9 cellular contexts compared by ENCODE assay signal in genomic region chr15:50906954-50907865, GRCh38. TPM values are rescaled to one million over a fixed set of nuclear protein-coding genes. Genes with fewer than 3 reads are reported as not detected.
DNase-seq lines count a peak whose midpoint lies in the region; ATAC-seq, FAIRE-seq and TF ChIP-seq lines count a peak whose summit lies in the region.
"Had no signal": no experiment of that assay in that cellular context is flagged by ENCODE, and none has a peak within 500 bp of the region (broad histone marks: within the 10 kb centered on the region; RNA-seq: fewer than 3 reads in every experiment).

No MANE protein-coding gene starts in this region.

- no peak for TF ChIP-seq EP300 in ovary (IDR thresholded peaks at IDR 0.05)

- peaks cover 7% of the 10 kb centered on the region for H3K4me1 ChIP-seq in ovary (ENCODE audit: insufficient read depth)
- H3K4me1 ChIP-seq in tibial artery: peaks cover 0 to 34% (median 19%) of the 10 kb centered on the region in 4 donors

- no peaks in the 10 kb centered on the region for H3K9me3 ChIP-seq in ovary
- H3K9me3 ChIP-seq in tibial artery: no peaks in the 10 kb centered on the region

- TF ChIP-seq CTCF in LNCaP clone FGC (IDR thresholded peaks at IDR 0.05; ENCODE audit: control insufficient read depth, extremely low read depth, insufficient read depth): no peak
- no peak for TF ChIP-seq CTCF in epithelial cell of esophagus (IDR thresholded peaks at IDR 0.05; ENCODE audit: insufficient read depth, low read depth, low read length, missing control alignments)
- no peak for TF ChIP-seq CTCF in ovary (IDR thresholded peaks at IDR 0.05)
- TF ChIP-seq CTCF in tibial artery (IDR thresholded peaks at IDR 0.05): no peak

- peak overlapping the region; percentile 91 for H3K4me3 Mint-ChIP-seq in activated CD8-positive, alpha-beta memory T cell treated with anti-CD3 and anti-CD28 coated beads, Interleukin-2, amount 10 ng/mL, durations not matched to agents 7 days and 5 days

- no peak for TF ChIP-seq POLR2A in ovary (IDR thresholded peaks at IDR 0.05)
- no peak for TF ChIP-seq POLR2A in H54 (IDR thresholded peaks at IDR 0.05; ENCODE audit: low read depth, low read length)

- intact Hi-C loops in ovary (cut with DNase I) (loop anchor here in 2 of 4 donors (5.0 to 10.0 kb wide), 2 partner anchors 222 to 230 kb away; partner anchors contain the start of gene TRPM7 (in 1 of the 2)), tibial artery (cut with DNase I; ENCODE audit: low total_unique reads) (loop anchor here (5.0 to 10.0 kb wide), 2 partner anchors 140 to 232 kb away; partner anchors contain the start of gene SPPL2A)

- peak overlapping the region; percentile 99 for H3K27ac Mint-ChIP-seq in activated CD8-positive, alpha-beta memory T cell treated with anti-CD3 and anti-CD28 coated beads, Interleukin-2, amount 10 ng/mL, durations not matched to agents 7 days and 5 days

- H3K27me3 Mint-ChIP-seq in activated CD8-positive, alpha-beta memory T cell treated with anti-CD3 and anti-CD28 coated beads, Interleukin-2, amount 10 ng/mL, durations not matched to agents 7 days and 5 days: no peaks in the 10 kb centered on the region

- FAIRE-seq in H54 (lab: Jason Lieb, UNC): no peak
- FAIRE-seq: TTC549 had no signal

- peak; percentile 57 for DNase-seq in Daoy (ENCODE audit: low read depth)
- no peak for DNase-seq in LNCaP clone FGC (ENCODE audit: low read depth)
- DNase-seq in activated CD8-positive, alpha-beta memory T cell treated with anti-CD3 and anti-CD28 coated beads, Interleukin-2, amount 10 ng/mL, durations not matched to agents 7 days and 5 days: peak; percentile 93
- DNase-seq in epithelial cell of esophagus (ENCODE audit: low read depth): peak; percentile 44
- no peak for DNase-seq in ovary
- no peak for DNase-seq in tibial artery
- no peak for DNase-seq in H54 (ENCODE audit: insufficient read length, low spot score)

- peaks cover 15% of the 10 kb centered on the region for H3K36me3 Mint-ChIP-seq in activated CD8-positive, alpha-beta memory T cell treated with anti-CD3 and anti-CD28 coated beads, Interleukin-2, amount 10 ng/mL, durations not matched to agents 7 days and 5 days

- WGBS in ovary, 3 donors: 46 to 50% (median 46%) methylated on average over 23 of the region's 23 CpGs

- H3K4me1 Mint-ChIP-seq in activated CD8-positive, alpha-beta memory T cell treated with anti-CD3 and anti-CD28 coated beads, Interleukin-2, amount 10 ng/mL, durations not matched to agents 7 days and 5 days: peaks cover 32% of the 10 kb centered on the region

- no peaks in the 10 kb centered on the region for H3K9me3 Mint-ChIP-seq in activated CD8-positive, alpha-beta memory T cell treated with anti-CD3 and anti-CD28 coated beads, Interleukin-2, amount 10 ng/mL, durations not matched to agents 7 days and 5 days (ENCODE audit: low read depth)

- peak; percentile 61 for ATAC-seq in GM21723 (IDR thresholded peaks at IDR 0.05; ENCODE audit: unreplicated experiment)
- ATAC-seq in activated CD8-positive, alpha-beta memory T cell treated with anti-CD3 and anti-CD28 coated beads, Interleukin-2, amount 10 ng/mL, durations not matched to agents 7 days and 5 days: peak; percentile 73

- H3K4me3 ChIP-seq in LNCaP clone FGC (ENCODE audit: low read depth, low read length) (peak overlapping the region; percentile 88), epithelial cell of esophagus (ENCODE audit: low read length) (peak overlapping the region; percentile 88), ovary (peak overlapping the region; percentile 73), tibial artery (peak overlapping the region; percentile 88 to 97)

- H3K27ac ChIP-seq in ovary: peak overlapping the region; percentile 77 to 86
- peak overlapping the region; percentile 90 to 92 for H3K27ac ChIP-seq in tibial artery

- H3K27me3 ChIP-seq in ovary (no peaks in the 10 kb centered on the region), tibial artery (no peaks in the 10 kb centered on the region)

- no peaks in the 10 kb centered on the region for H3K36me3 ChIP-seq in ovary
- H3K36me3 ChIP-seq in tibial artery: peaks cover 0 to 8% (median 4%) of the 10 kb centered on the region in 3 donors

- CTCF ChIA-PET in activated CD8-positive, alpha-beta memory T cell treated with anti-CD3 and anti-CD28 coated beads, Interleukin-2, amount 10 ng/mL, durations not matched to agents 7 days and 5 days (lab: Charles Lee): interaction anchor here (0.5 to 4.4 kb wide), 9 partner anchors 10 to 770 kb away, joined by 3 to 29 read pairs (median 3); no protein-coding TSS in a partner anchor

RNA-seq across cellular contexts. Expression of gene AP4E1, which starts 1.3 kb away (rescaled TPM):
- 16.4 and 18.7 TPM in 2 replicates for total RNA-seq in Daoy (2014; rRNA removed; shearing (Covaris generic))
- total RNA-seq in activated CD8-positive, alpha-beta memory T cell treated with anti-CD3 and anti-CD28 coated beads, Interleukin-2, amount 10 ng/mL, durations not matched to agents 7 days and 5 days: 10 to 100 TPM; 14.7 to 18.4 TPM
- total RNA-seq in ovary: 10 to 100 TPM in 3 of 7 donors, 1 to 10 TPM in 4; 3.7 to 12.7 (median 8.6) TPM
- 1 to 10 TPM; 3.1 to 4.7 TPM for polyA plus RNA-seq in ovary

Comparison
In these comparisons a context has a peak if more than half of its experiments do, and no peak if none do; other contexts are left out.
1. DNase-seq: peak in Daoy (single experiment), activated CD8-positive, alpha-beta memory T cell treated with anti-CD3 and anti-CD28 coated beads, Interleukin-2, amount 10 ng/mL, durations not matched to agents 7 days and 5 days (single experiment) and epithelial cell of esophagus (single experiment); none in LNCaP clone FGC (single experiment), ovary (0 of 5), tibial artery (0 of 2) and H54 (single experiment).
2. Peak in every context shown above with its lines, with median percentiles within 50 percentile points of each other: H3K4me3 ChIP-seq.